6 cellular contexts compared by ENCODE assay signal in the genomic region with DNA sequence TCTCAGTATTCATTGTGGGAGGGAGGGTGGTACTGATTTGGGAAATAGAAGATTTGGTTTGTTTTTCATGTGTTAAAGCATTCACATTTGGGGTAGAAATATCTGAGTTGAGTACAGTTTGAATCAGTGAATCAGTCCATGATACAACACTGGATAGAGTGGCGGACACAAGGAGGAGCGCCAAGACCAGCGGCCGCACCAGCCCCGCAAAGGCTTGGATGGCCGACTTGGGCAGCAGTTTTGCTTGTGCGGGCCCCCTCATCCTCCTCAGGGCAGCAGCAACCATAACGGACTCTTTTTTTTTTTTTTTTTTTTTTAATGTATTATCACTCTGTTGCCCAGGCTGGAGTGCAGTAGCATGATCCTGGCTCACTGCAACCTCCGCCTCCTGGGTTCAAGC.
"Had no signal": no experiment of that assay in that cellular context is flagged by ENCODE, and none has a peak within 500 bp of the region (broad histone marks: within the 10 kb centered on the region; RNA-seq: fewer than 3 reads in every experiment).

No MANE protein-coding gene starts in this region.

- H3K4me3 ChIP-seq: GM12878 had no signal

- FAIRE-seq: G401.6, GM12878, GM12892, GM19239 had no signal

- DNase-seq: GDM1, GF-D8 had no signal

- ATAC-seq: GM12878 had no signal
